17 cellular contexts compared by ENCODE assay signal in genomic region chr19:41926861-41927809, GRCh38. TPM values are rescaled to one million over a fixed set of nuclear protein-coding genes. Genes with fewer than 3 reads are reported as not detected.
DNase-seq lines count a peak whose midpoint lies in the region; ATAC-seq, FAIRE-seq and TF ChIP-seq lines count a peak whose summit lies in the region.
"Had no signal": no experiment of that assay in that cellular context is flagged by ENCODE, and none has a peak within 500 bp of the region (broad histone marks: within the 10 kb centered on the region; RNA-seq: fewer than 3 reads in every experiment).

No MANE protein-coding gene starts in this region.

- H3K27me3 ChIP-seq in BLaER1 (peaks cover 81% of the 10 kb centered on the region), HCT116 (ENCODE audit: insufficient read depth, low read length) (no peaks in the 10 kb centered on the region), WERI-Rb-1 (ENCODE audit: insufficient read depth, low read depth, severe bottlenecking) (peaks cover 55% of the 10 kb centered on the region), brain microvascular endothelial cell (replicated peaks) (peaks cover 68% of the 10 kb centered on the region)
- no peaks in the 10 kb centered on the region for H3K27me3 ChIP-seq in naive thymus-derived CD4-positive, alpha-beta T cell (ENCODE audit: control insufficient read depth in 2 of 2, insufficient read depth in 2 of 2, low read length in 2 of 2)

- H3K79me2 ChIP-seq in HCT116 (ENCODE audit: insufficient read depth, low read length), result no peaks in the 10 kb centered on the region

- peaks cover 0 to 16% (median 8%) of the 10 kb centered on the region in 5 donors for H3K27me3 Mint-ChIP-seq in naive thymus-derived CD4-positive, alpha-beta T cell

- in situ Hi-C loops in brain microvascular endothelial cell (cut with HindIII; ENCODE audit: low pct_ligation_motif_present, low sequenced_read_pairs), result no loop called here

- peak overlapping the region; percentile 89 for H3K4me2 ChIP-seq in BLaER1
- H3K4me2 ChIP-seq in HCT116 (ENCODE audit: low read length), result peak overlapping the region; percentile 96

- no peak overlapping the region for H3K27ac ChIP-seq in BLaER1
- no peak overlapping the region for H3K27ac ChIP-seq in HCT116 (ENCODE audit: low read depth, low read length)
- no peak overlapping the region for H3K27ac ChIP-seq in WERI-Rb-1
- H3K27ac ChIP-seq in naive thymus-derived CD4-positive, alpha-beta T cell (ENCODE audit: low read depth, low read length), result peak overlapping the region; percentile 70
- no peak overlapping the region for H3K27ac ChIP-seq in brain microvascular endothelial cell

- H4K20me1 ChIP-seq in BLaER1 (peaks cover 8% of the 10 kb centered on the region), HCT116 (ENCODE audit: insufficient read depth) (no peaks in the 10 kb centered on the region)

- TF ChIP-seq POLR2A in HCT116 (IDR thresholded peaks at IDR 0.05; ENCODE audit: borderline replicate concordance, extremely low read depth, insufficient read depth, insufficient read length), result no peak

- H3K4me3 ChIP-seq in BLaER1 (no peak overlapping the region), HCT116 (replicated peaks in 1 of 2; ENCODE audit: low read depth in 1 of 2, low read length in 2 of 2) (peak overlapping the region; percentile 52 to 69), WERI-Rb-1 (ENCODE audit: low read depth, low read length) (peak overlapping the region; percentile 44; the same call in 1 of the 2 replicates), brain microvascular endothelial cell (ENCODE audit: low read depth, low read length) (no peak overlapping the region)
- no peak overlapping the region for H3K4me3 ChIP-seq in naive thymus-derived CD4-positive, alpha-beta T cell (ENCODE audit: low read length)

- POLR2A ChIA-PET in HCT116 (lab: Charles Lee), result no interaction called here
- POLR2A ChIA-PET in naive thymus-derived CD4-positive, alpha-beta T cell (lab: Charles Lee), result interaction anchor here (0.7 to 5.2 kb wide), 5 partner anchors 19 to 67 kb away, joined by 3 to 43 read pairs (median 4); partner anchors contain the start of genes CD79A, RABAC1 and RPS19

- CTCF ChIA-PET in HCT116 (lab: Charles Lee), result interaction anchor here (1.6 kb wide), 1 partner anchor 40 kb away, joined by 4 read pairs; no protein-coding TSS in a partner anchor
- CTCF ChIA-PET in naive thymus-derived CD4-positive, alpha-beta T cell (lab: Charles Lee), result interaction anchor here (1.1 kb wide), 1 partner anchor 52 kb away, joined by 3 read pairs; no protein-coding TSS in a partner anchor

- FAIRE-seq in HTR-8/SVneo (lab: Jason Lieb, UNC), result no peak

- H2AFZ ChIP-seq in HCT116 (ENCODE audit: low read depth, low read length, poor library complexity, severe bottlenecking), result no peak overlapping the region

- RAD21 ChIA-PET in HCT116 (lab: Charles Lee; ENCODE audit: low non-redundant PET in 1 of 2, low total read pairs in 2 of 2, uncharacterized antibody in 2 of 2, unreplicated experiment in 2 of 2), result no interaction called here

- H3K36me3 ChIP-seq in BLaER1 (no peaks in the 10 kb centered on the region), HCT116 (ENCODE audit: control insufficient read depth in 1 of 2, insufficient read depth in 2 of 2, low read length in 2 of 2) (no peaks in the 10 kb centered on the region), WERI-Rb-1 (no peaks in the 10 kb centered on the region), brain microvascular endothelial cell (replicated peaks) (no peaks in the 10 kb centered on the region)
- H3K36me3 ChIP-seq in naive thymus-derived CD4-positive, alpha-beta T cell (ENCODE audit: control insufficient read depth in 2 of 3, insufficient read depth in 3 of 3, low read length in 3 of 3), result no peaks in the 10 kb centered on the region

- BruUV-seq in HCT116 (replicated peaks; lab: Mats Ljungman, UMichigan), result no TSS peak

- no peak for TF ChIP-seq RAD21 in HCT116 (IDR thresholded peaks at IDR 0.05; ENCODE audit: low read depth)

- no peaks in the 10 kb centered on the region for H3K9me3 ChIP-seq in BLaER1
- H3K9me3 ChIP-seq in HCT116 (ENCODE audit: control insufficient read depth in 1 of 2, insufficient read depth in 1 of 2, low read depth in 1 of 2, low read length in 2 of 2), result no peaks in the 10 kb centered on the region
- H3K9me3 ChIP-seq in WERI-Rb-1 (ENCODE audit: severe bottlenecking), result no peaks in the 10 kb centered on the region
- H3K9me3 ChIP-seq in naive thymus-derived CD4-positive, alpha-beta T cell (ENCODE audit: control insufficient read depth in 2 of 3, low read length in 3 of 3), result no peaks in the 10 kb centered on the region

- H3K36me3 Mint-ChIP-seq in naive thymus-derived CD4-positive, alpha-beta T cell, result peaks cover 0 to 9% (median 4%) of the 10 kb centered on the region in 5 donors

- DNase-seq in HCT116 (ENCODE audit: low read depth, low spot score) (no peak), WERI-Rb-1 (no peak), kidney tubule cell (ENCODE audit: low spot score) (no peak), HTR-8/SVneo (ENCODE audit: insufficient read length, low spot score) (no peak), brain microvascular endothelial cell (no peak)
- no peak for DNase-seq in naive thymus-derived CD4-positive, alpha-beta T cell
- no peak for DNase-seq in stimulated activated CD4-positive, alpha-beta T cell treated with anti-CD3 and anti-CD28 coated beads, Interleukin-4, amount 100 ng/mL, for 4 hours
- DNase-seq: activated T-cell treated with anti-CD3 and anti-CD28 coated beads, Interleukin-2, amount 50 U/mL, for 1 hour; foreskin melanocyte; HCEC 1CT; NCI-H1436 treated with DMSO at 0.1 percent for 48 hours; RPMI8226; stimulated activated naive CD8-positive, alpha-beta T cell treated with anti-CD3 and anti-CD28 coated beads, Interleukin-15, Interleukin-2, amounts not matched to agents 100 U/mL and 50 U/mL, for 24 hours had no signal

- peaks cover 0 to 3% (median 0%) of the 10 kb centered on the region in 11 donors for H3K9me3 Mint-ChIP-seq in naive thymus-derived CD4-positive, alpha-beta T cell
- H3K9me3 Mint-ChIP-seq: activated naive CD4-positive, alpha-beta T cell treated with anti-CD3 and anti-CD28 coated beads for 36 hours; T-cell had no signal

- H3K4me3 Mint-ChIP-seq in naive thymus-derived CD4-positive, alpha-beta T cell, result no peak overlapping the region

- intact Hi-C loops in HCT116 (cut with micrococcal nuclease), result loop anchor here (5.0 kb wide), 1 partner anchor 45 kb away; the partner anchor contains the start of gene ARHGEF1
- intact Hi-C loops in naive thymus-derived CD4-positive, alpha-beta T cell (cut with micrococcal nuclease), result loop anchor here in 1 of 2 donors (2.0 kb wide), 1 partner anchor 14 kb away; no protein-coding TSS in a partner anchor

- TF ChIP-seq CTCF in HCT116 (IDR thresholded peaks at IDR 0.05 in 2 of 3, conservative IDR thresholded peaks at IDR 0.05 in 1 of 3; ENCODE audit: borderline replicate concordance in 1 of 3, insufficient read depth in 1 of 3, low read depth in 2 of 3, low read length in 2 of 3) (no peak), WERI-Rb-1 (IDR thresholded peaks at IDR 0.05; ENCODE audit: low read depth, low read length) (no peak), brain microvascular endothelial cell (IDR thresholded peaks at IDR 0.05; ENCODE audit: low read depth, low read length, missing control alignments) (no peak)

- H3K9me2 ChIP-seq in HCT116 (ENCODE audit: insufficient read depth), result no peaks in the 10 kb centered on the region

- H3K4me1 ChIP-seq in BLaER1 (peaks cover 45% of the 10 kb centered on the region), HCT116 (ENCODE audit: control insufficient read depth in 1 of 2, insufficient read depth in 2 of 2, low read length in 2 of 2) (peaks cover 17 to 28% of the 10 kb centered on the region in 2 experiments)
- peaks cover 18 to 20% of the 10 kb centered on the region in 2 donors for H3K4me1 ChIP-seq in naive thymus-derived CD4-positive, alpha-beta T cell (ENCODE audit: control insufficient read depth in 2 of 2, insufficient read depth in 2 of 2, low read length in 2 of 2)

- peaks cover 27 to 41% (median 32%) of the 10 kb centered on the region in 7 donors for H3K4me1 Mint-ChIP-seq in naive thymus-derived CD4-positive, alpha-beta T cell

- H3K27ac Mint-ChIP-seq in naive thymus-derived CD4-positive, alpha-beta T cell, result no peak overlapping the region
- H3K27ac Mint-ChIP-seq: activated naive CD4-positive, alpha-beta T cell treated with anti-CD3 and anti-CD28 coated beads for 36 hours had no signal

- H3K9ac ChIP-seq in BLaER1 (no peak overlapping the region), HCT116 (ENCODE audit: low read length) (0 out of 2 replicates have a peak overlapping the region, but pooled peaks have one; percentile 14)

- no peak for ATAC-seq in HCT116
- ATAC-seq in naive thymus-derived CD4-positive, alpha-beta T cell, result no peak

TF ChIP-seq in HCT116, 20 proteins besides CTCF, POLR2A, EP300 and RAD21 (continues in another document):
- no peak for TF ChIP-seq CEBPB (IDR thresholded peaks at IDR 0.05; ENCODE audit: low read depth)

RNA-seq across cellular contexts. Expression of gene ERFL, which starts 1.1 kb away (rescaled TPM):
- 0.79 TPM for total RNA-seq in HCT116 (2021; ENCODE audit: unreplicated experiment)
- polyA plus RNA-seq in HCT116 (2012), result 0.67 and 0.70 TPM in 2 replicates
- total RNA-seq in naive thymus-derived CD4-positive, alpha-beta T cell, result 10 to 100 TPM in 2 of 5 experiments, 1 to 10 TPM in 3; 3.0 to 15.0 (median 8.0) TPM
- not detected for polyA plus RNA-seq in naive thymus-derived CD4-positive, alpha-beta T cell
- total RNA-seq: left lobe of liver had no signal

RNA-seq across cellular contexts. Expression of gene RABAC1, which starts 32.0 kb away (rescaled TPM):
- total RNA-seq in HCT116 (2021; ENCODE audit: unreplicated experiment), result 66.3 TPM
- 76.3 and 91.9 TPM in 2 replicates for polyA plus RNA-seq in HCT116 (2012)
- 10 to 100 TPM; 70.4 to 90.9 (median 78.1) TPM for total RNA-seq in naive thymus-derived CD4-positive, alpha-beta T cell
- 100 to 1,000 TPM; 171 to 187 TPM for polyA plus RNA-seq in naive thymus-derived CD4-positive, alpha-beta T cell

RNA-seq across cellular contexts. Expression of gene ARHGEF1, which starts 44.2 kb away (rescaled TPM):
- total RNA-seq in HCT116 (2021; ENCODE audit: unreplicated experiment), result 110 TPM
- 87.0 and 88.9 TPM in 2 replicates for polyA plus RNA-seq in HCT116 (2012)
- 1,000 to 10,000 TPM in 4 of 5 experiments, 100 to 1,000 TPM in 1; 662 to 1,236 (median 1,141) TPM for total RNA-seq in naive thymus-derived CD4-positive, alpha-beta T cell
- polyA plus RNA-seq in naive thymus-derived CD4-positive, alpha-beta T cell, result 100 to 1,000 TPM; 184 to 367 TPM

RNA-seq across cellular contexts. Expression of gene CD79A, which starts 50.1 kb away (rescaled TPM):
- total RNA-seq in HCT116 (2021; ENCODE audit: unreplicated experiment), result 0.69 TPM
- 0.10 and 0.40 TPM in 2 replicates for polyA plus RNA-seq in HCT116 (2012)
- total RNA-seq in naive thymus-derived CD4-positive, alpha-beta T cell, result 10 to 100 TPM in 1 of 5 experiments, 1 to 10 TPM in 4; 2.6 to 27.9 (median 2.8) TPM
- 10 to 100 TPM in 1 of 2 donors, 1 to 10 TPM in 1; 9.6 to 16.8 TPM for polyA plus RNA-seq in naive thymus-derived CD4-positive, alpha-beta T cell

Comparison
In these comparisons a context has a peak if more than half of its experiments do, and no peak if none do; other contexts are left out.
1. H3K4me3 ChIP-seq: peak in HCT116 (2 of 2) and WERI-Rb-1 (single experiment); none in BLaER1 (single experiment), naive thymus-derived CD4-positive, alpha-beta T cell (single experiment) and brain microvascular endothelial cell (single experiment).